Comparison of ENCODE assay signal across 11 cellular contexts in genomic region chr10:61836233-61836887, GRCh38.
DNase-seq lines count a peak whose midpoint lies in the region; ATAC-seq and TF ChIP-seq lines count a peak whose summit lies in the region.
"Had no signal": no experiment of that assay in that cellular context is flagged by ENCODE, and none has a peak within 500 bp of the region (broad histone marks: within the 10 kb centered on the region; RNA-seq: fewer than 3 reads in every experiment).

No MANE protein-coding gene starts in this region.

- intact Hi-C loops in activated T-helper 2 cell treated with anti-CD3 and anti-CD28 coated beads, Interferon-gamma antibody, Interleukin-2, Interleukin-4, amounts not matched to agents 10 μg/mL and 5 μg/mL and 100 μg/mL, durations not matched to agents 14 hours and 24 hours and 36 hours (cut with micrococcal nuclease): no loop called here

- peaks cover 25% of the 10 kb centered on the region for H3K4me1 Mint-ChIP-seq in activated T-helper 2 cell treated with anti-CD3 and anti-CD28 coated beads, Interferon-gamma antibody, Interleukin-2, Interleukin-4, amounts not matched to agents 10 μg/mL and 5 μg/mL and 100 μg/mL, durations not matched to agents 14 hours and 24 hours and 36 hours (ENCODE audit: low read depth)

- no peaks in the 10 kb centered on the region for H3K9me2 ChIP-seq in Loucy (replicated peaks; ENCODE audit: low read depth, low read length)

- no peaks in the 10 kb centered on the region for H3K79me2 ChIP-seq in Loucy (ENCODE audit: insufficient read depth, low read length)

- H3K9ac ChIP-seq in Loucy (ENCODE audit: low read depth, low read length, poor library complexity, severe bottlenecking): peak overlapping the region; percentile 50

- H3K4me1 ChIP-seq in Loucy (ENCODE audit: insufficient read depth, low read length, poor library complexity, severe bottlenecking) (peaks cover 53% of the 10 kb centered on the region), tibial nerve (peaks cover 0 to 35% (median 11%) of the 10 kb centered on the region in 4 donors)

- H3F3A ChIP-seq in Loucy (ENCODE audit: low read depth): 0 out of 2 replicates have a peak, but pooled peaks cover 7% of the 10 kb centered on the region

- in situ Hi-C loops in astrocyte of the spinal cord (cut with HindIII; ENCODE audit: low sequenced_read_pairs): no loop called here

- H3K27me3 ChIP-seq in Loucy (ENCODE audit: insufficient read depth, low read length, poor library complexity, severe bottlenecking) (no peaks in the 10 kb centered on the region), tibial nerve (no peaks in the 10 kb centered on the region)

- peak overlapping the region; percentile 6 for H3K4me2 ChIP-seq in Loucy (ENCODE audit: low read depth, low read length, poor library complexity, severe bottlenecking)

- H3K27ac Mint-ChIP-seq in activated T-helper 2 cell treated with anti-CD3 and anti-CD28 coated beads, Interferon-gamma antibody, Interleukin-2, Interleukin-4, amounts not matched to agents 10 μg/mL and 5 μg/mL and 100 μg/mL, durations not matched to agents 14 hours and 24 hours and 36 hours: no peak overlapping the region
- H3K27ac Mint-ChIP-seq: activated B cell treated with CpG ODN at 0.5 μM for 24 hours had no signal

- H3K9me3 ChIP-seq in Loucy (ENCODE audit: insufficient read depth, low read depth, low read length) (no peaks in the 10 kb centered on the region), tibial nerve (no peaks in the 10 kb centered on the region)

- H3K4me3 ChIP-seq in Loucy (ENCODE audit: low read length, poor library complexity, severe bottlenecking) (no peak overlapping the region), astrocyte of the spinal cord (ENCODE audit: low read depth, low read length) (no peak overlapping the region), tibial nerve (peak overlapping the region in 1 of 4 donors; percentile 6)

- TF ChIP-seq CTCF in Loucy (conservative IDR thresholded peaks at IDR 0.05; ENCODE audit: low read length) (no peak), astrocyte of the spinal cord (IDR thresholded peaks at IDR 0.05; ENCODE audit: low read depth, low read length) (no peak), tibial nerve (IDR thresholded peaks at IDR 0.05) (no peak)

- DNase-seq in astrocyte of the spinal cord (ENCODE audit: low read depth, low spot score): peak; percentile 34
- peak; percentile 15 for DNase-seq in left kidney (ENCODE audit: low read depth, low spot score)
- DNase-seq in tibial nerve (ENCODE audit: low spot score in 2 of 2): no peak
- DNase-seq in activated T-helper 2 cell treated with anti-CD3 and anti-CD28 coated beads, Interferon-gamma antibody, Interleukin-2, Interleukin-4, amounts not matched to agents 10 μg/mL and 5 μg/mL and 100 μg/mL, durations not matched to agents 14 hours and 24 hours and 36 hours (ENCODE audit: low spot score): no peak
- no peak for DNase-seq in activated CD4-positive, alpha-beta T cell treated with anti-CD3 and anti-CD28 coated beads, Interleukin-2, amount 50 U/mL, for 4 hours
- DNase-seq: activated B cell treated with CpG ODN at 0.5 μM for 24 hours; amygdala; retina; stimulated activated naive CD4-positive, alpha-beta T cell treated with Interleukin-2 at 50 U/mL for 16 hours had no signal

- peak overlapping the region; percentile 7 to 76 (median 48) for H3K27ac ChIP-seq in tibial nerve

- no peaks in the 10 kb centered on the region for H4K20me1 ChIP-seq in Loucy (ENCODE audit: insufficient read depth, low read length, poor library complexity, severe bottlenecking)

- no peaks in the 10 kb centered on the region for H3K9me3 Mint-ChIP-seq in activated T-helper 2 cell treated with anti-CD3 and anti-CD28 coated beads, Interferon-gamma antibody, Interleukin-2, Interleukin-4, amounts not matched to agents 10 μg/mL and 5 μg/mL and 100 μg/mL, durations not matched to agents 14 hours and 24 hours and 36 hours

- no peaks in the 10 kb centered on the region for H3K27me3 Mint-ChIP-seq in activated T-helper 2 cell treated with anti-CD3 and anti-CD28 coated beads, Interferon-gamma antibody, Interleukin-2, Interleukin-4, amounts not matched to agents 10 μg/mL and 5 μg/mL and 100 μg/mL, durations not matched to agents 14 hours and 24 hours and 36 hours (ENCODE audit: low read depth)
- H3K27me3 Mint-ChIP-seq: activated B cell treated with CpG ODN at 0.5 μM for 24 hours had no signal

- TF ChIP-seq POLR2A in tibial nerve (IDR thresholded peaks at IDR 0.05): no peak

- TF ChIP-seq EP300 in tibial nerve (IDR thresholded peaks at IDR 0.05): no peak

- no peak overlapping the region for H3K4me3 Mint-ChIP-seq in activated T-helper 2 cell treated with anti-CD3 and anti-CD28 coated beads, Interferon-gamma antibody, Interleukin-2, Interleukin-4, amounts not matched to agents 10 μg/mL and 5 μg/mL and 100 μg/mL, durations not matched to agents 14 hours and 24 hours and 36 hours (ENCODE audit: low read depth)
- H3K4me3 Mint-ChIP-seq: activated B cell treated with CpG ODN at 0.5 μM for 24 hours had no signal

- 17 to 19% methylated on average over 4 of the region's 4 CpGs for WGBS in tibial nerve, 2 donors

- H3K36me3 Mint-ChIP-seq in activated T-helper 2 cell treated with anti-CD3 and anti-CD28 coated beads, Interferon-gamma antibody, Interleukin-2, Interleukin-4, amounts not matched to agents 10 μg/mL and 5 μg/mL and 100 μg/mL, durations not matched to agents 14 hours and 24 hours and 36 hours (ENCODE audit: low read depth): no peaks in the 10 kb centered on the region

- ATAC-seq in GM21423 (IDR thresholded peaks at IDR 0.05; ENCODE audit: unreplicated experiment): no peak

- H3K36me3 ChIP-seq in Loucy (ENCODE audit: insufficient read depth, low read length) (no peaks in the 10 kb centered on the region), tibial nerve (no peaks in the 10 kb centered on the region)

- peak overlapping the region; percentile 40 for H2AFZ ChIP-seq in Loucy (ENCODE audit: low read length)

Comparison
In these comparisons a context has a peak if more than half of its experiments do, and no peak if none do; other contexts are left out.
1. DNase-seq: peak in astrocyte of the spinal cord (single experiment) and left kidney (single experiment); none in tibial nerve (0 of 2), activated T-helper 2 cell treated with anti-CD3 and anti-CD28 coated beads, Interferon-gamma antibody, Interleukin-2, Interleukin-4, amounts not matched to agents 10 μg/mL and 5 μg/mL and 100 μg/mL, durations not matched to agents 14 hours and 24 hours and 36 hours (single experiment) and activated CD4-positive, alpha-beta T cell treated with anti-CD3 and anti-CD28 coated beads, Interleukin-2, amount 50 U/mL, for 4 hours (0 of 2).